Comparison of ENCODE assay signal across 1 cellular context in the genomic region with DNA sequence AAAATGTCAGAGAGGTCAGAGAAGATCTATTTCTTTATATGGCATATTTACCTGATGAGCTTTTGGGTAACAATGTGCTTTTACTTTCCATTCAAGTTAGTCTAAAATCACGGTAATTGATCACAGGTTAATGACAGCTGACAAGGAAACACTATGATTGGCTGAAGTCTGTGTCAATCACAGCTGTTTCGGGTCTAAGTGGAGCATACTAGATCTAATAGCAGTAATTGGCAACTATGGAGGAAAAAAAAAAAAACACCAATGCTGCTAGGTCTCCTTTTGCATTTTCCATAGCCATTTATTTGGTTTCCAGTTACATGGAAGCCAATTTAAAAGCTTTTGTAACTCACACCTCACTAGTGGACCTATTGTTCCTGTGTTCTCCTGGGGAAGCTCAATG.
TF ChIP-seq lines count a peak whose summit lies in the region.

No MANE protein-coding gene starts in this region.

TF ChIP-seq in SK-N-SH treated with all-trans-retinoic acid at 6 μM for 48 hours, 23 proteins besides CTCF, POLR2A, EP300 and RAD21 (continued from another document):
- no peak for TF ChIP-seq BACH2 (CRISPR knock-in tag; IDR thresholded peaks at IDR 0.05; ENCODE audit: borderline replicate concordance)
- no peak for TF ChIP-seq ZNF70 (CRISPR knock-in tag; IDR thresholded peaks at IDR 0.05)
- TF ChIP-seq RARB (CRISPR knock-in tag; IDR thresholded peaks at IDR 0.05): no peak
- TF ChIP-seq, protein P1, sequence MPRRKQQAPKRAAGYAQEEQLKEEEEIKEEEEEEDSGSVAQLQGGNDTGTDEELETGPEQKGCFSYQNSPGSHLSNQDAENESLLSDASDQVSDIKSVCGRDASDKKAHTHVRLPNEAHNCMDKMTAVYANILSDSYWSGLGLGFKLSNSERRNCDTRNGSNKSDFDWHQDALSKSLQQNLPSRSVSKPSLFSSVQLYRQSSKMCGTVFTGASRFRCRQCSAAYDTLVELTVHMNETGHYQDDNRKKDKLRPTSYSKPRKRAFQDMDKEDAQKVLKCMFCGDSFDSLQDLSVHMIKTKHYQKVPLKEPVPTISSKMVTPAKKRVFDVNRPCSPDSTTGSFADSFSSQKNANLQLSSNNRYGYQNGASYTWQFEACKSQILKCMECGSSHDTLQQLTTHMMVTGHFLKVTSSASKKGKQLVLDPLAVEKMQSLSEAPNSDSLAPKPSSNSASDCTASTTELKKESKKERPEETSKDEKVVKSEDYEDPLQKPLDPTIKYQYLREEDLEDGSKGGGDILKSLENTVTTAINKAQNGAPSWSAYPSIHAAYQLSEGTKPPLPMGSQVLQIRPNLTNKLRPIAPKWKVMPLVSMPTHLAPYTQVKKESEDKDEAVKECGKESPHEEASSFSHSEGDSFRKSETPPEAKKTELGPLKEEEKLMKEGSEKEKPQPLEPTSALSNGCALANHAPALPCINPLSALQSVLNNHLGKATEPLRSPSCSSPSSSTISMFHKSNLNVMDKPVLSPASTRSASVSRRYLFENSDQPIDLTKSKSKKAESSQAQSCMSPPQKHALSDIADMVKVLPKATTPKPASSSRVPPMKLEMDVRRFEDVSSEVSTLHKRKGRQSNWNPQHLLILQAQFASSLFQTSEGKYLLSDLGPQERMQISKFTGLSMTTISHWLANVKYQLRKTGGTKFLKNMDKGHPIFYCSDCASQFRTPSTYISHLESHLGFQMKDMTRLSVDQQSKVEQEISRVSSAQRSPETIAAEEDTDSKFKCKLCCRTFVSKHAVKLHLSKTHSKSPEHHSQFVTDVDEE (CRISPR knock-in tag; IDR thresholded peaks at IDR 0.05): no peak
- TF ChIP-seq ARNTL (CRISPR knock-in tag; IDR thresholded peaks at IDR 0.05; ENCODE audit: borderline replicate concordance, low read depth): no peak
- no peak for TF ChIP-seq ESRRG (CRISPR knock-in tag; IDR thresholded peaks at IDR 0.05)
- no peak for TF ChIP-seq PPARA (CRISPR knock-in tag; IDR thresholded peaks at IDR 0.05; ENCODE audit: borderline replicate concordance)
- TF ChIP-seq TOX (CRISPR knock-in tag; IDR thresholded peaks at IDR 0.05; ENCODE audit: borderline replicate concordance): no peak
